31 cellular contexts compared by ENCODE assay signal in genomic region chr12:127555071-127555470, GRCh38.
"Had no signal": no experiment of that assay in that cellular context is flagged by ENCODE, and none has a peak within 500 bp of the region (broad histone marks: within the 10 kb centered on the region; RNA-seq: fewer than 3 reads in every experiment).

No MANE protein-coding gene starts in this region.

- ATAC-seq: activated naive CD8-positive, alpha-beta T cell treated with anti-CD3 and anti-CD28 coated beads, Interleukin-2, amount 50 U/mL, for 24 hours; activated T-cell treated with anti-CD3 and anti-CD28 coated beads, Interleukin-2, amount 50 U/mL, for 4 hours; Right ventricle myocardium inferior; SK-N-SH treated with all-trans-retinoic acid at 6 μM for 48 hours had no signal

- H3K27ac ChIP-seq: PC-9, RWPE1, VCaP had no signal

- H3K4me3 ChIP-seq: PC-9 had no signal

- H3K4me2 ChIP-seq: PC-9 had no signal

- DNase-seq: activated B cell treated with CpG ODN at 0.5 μM for 24 hours; activated CD4-positive, alpha-beta memory T cell treated with anti-CD3 and anti-CD28 coated beads for 36 hours; activated CD4-positive, alpha-beta T cell treated with anti-CD3 and anti-CD28 coated beads for 4 hours; activated CD4-positive, alpha-beta T cell treated with anti-CD3 and anti-CD28 coated beads, Interleukin-2, amount 50 U/mL, for 1 hour; activated CD4-positive, CD25-positive, alpha-beta regulatory T cell treated with anti-CD3 and anti-CD28 coated beads, Interleukin-2, amount 50 U/mL, for 72 hours; activated CD8-positive, alpha-beta memory T cell treated with anti-CD3 and anti-CD28 coated beads, Interleukin-2, amount 50 U/mL, for 4 hours; activated gamma-delta T cell treated with Interleukin-2 at 50 U/mL for 16 hours; activated naive CD4-positive, alpha-beta T cell treated with anti-CD3 and anti-CD28 coated beads for 36 hours; activated naive CD8-positive, alpha-beta T cell treated with anti-CD3 and anti-CD28 coated beads, Interleukin-2, amount 50 U/mL, for 24 hours; activated T-cell treated with anti-CD3 and anti-CD28 coated beads for 4 hours; activated T-cell treated with anti-CD3 and anti-CD28 coated beads, Interleukin-2, amount 50 U/mL, for 4 hours; anterior cingulate cortex; caudate nucleus; NCI-H1105; NCI-H1417 treated with DMSO at 0.1 percent for 48 hours; NCI-H187 treated with DMSO at 0.1 percent for 48 hours; NCI-H2081; NCI-H226; NCI-H446 treated with DMSO at 0.1 percent for 48 hours; NCI-H524; NCI-H69; NCI-H82; PC-9; SIG-M5; T-helper 1 cell; T-helper 2 cell; T-helper 9 cell had no signal

- H2AFZ ChIP-seq: PC-9 had no signal
